Comparison of ENCODE assay signal across 8 cellular contexts in genomic region chr2:73214120-73215035, GRCh38. TPM values are rescaled to one million over a fixed set of nuclear protein-coding genes. Genes with fewer than 3 reads are reported as not detected.
A peak's percentile ranks its signal among the peaks of the same experiment; 100 is the strongest.
DNase-seq lines count a peak whose midpoint lies in the region; ATAC-seq and TF ChIP-seq lines count a peak whose summit lies in the region.

SMYD5 (plus strand) TSS chr2:73214245; CDS start chr2:73214267, 22 bp downstream.

- WGBS in mammary epithelial cell (ENCODE audit: low coverage, missing lambda C conversion rate): 4% methylated on average over 22 of the region's 64 CpGs

- peak within 1 kb of the TSS; percentile 96 for H3K27ac ChIP-seq in A673 (ENCODE audit: low read depth, low read length, poor library complexity, severe bottlenecking)
- H3K27ac ChIP-seq in WERI-Rb-1: peak within 1 kb of the TSS; percentile 77
- H3K27ac ChIP-seq in mammary epithelial cell (ENCODE audit: insufficient read depth, low read depth, low read length): peak within 1 kb of the TSS; percentile 66

- ATAC-seq in GM18858 (IDR thresholded peaks at IDR 0.05; ENCODE audit: unreplicated experiment): peak; percentile 76
- peak; percentile 90 for ATAC-seq in HG03066 (IDR thresholded peaks at IDR 0.05; ENCODE audit: low read depth, unreplicated experiment)

- dilution Hi-C loops in mammary epithelial cell (cut with HindIII; ENCODE audit: low sequenced_read_pairs): loop anchor here (5.0 kb wide), 1 partner anchor 227 kb away; no protein-coding TSS in a partner anchor

- no peaks in the 10 kb centered on the region for H4K20me1 ChIP-seq in mammary epithelial cell (ENCODE audit: insufficient read depth, low read length)

- in situ Hi-C loops in mammary epithelial cell (cut with MboI; ENCODE audit: low sequenced_read_pairs in 2 of 2): no loop called here

- no peak for TF ChIP-seq CTCF in A673 (conservative IDR thresholded peaks at IDR 0.05; ENCODE audit: low read depth, low read length)
- TF ChIP-seq CTCF in WERI-Rb-1 (IDR thresholded peaks at IDR 0.05; ENCODE audit: low read depth, low read length): no peak
- TF ChIP-seq CTCF in mammary epithelial cell (conservative IDR thresholded peaks at IDR 0.05 in 1 of 2, IDR thresholded peaks at IDR 0.05 in 1 of 2; ENCODE audit: extremely low read depth in 1 of 2, insufficient read depth in 1 of 2, low read depth in 1 of 2, low read length in 2 of 2): no peak

- H3K9ac ChIP-seq in mammary epithelial cell (ENCODE audit: insufficient read depth, low read length): peak within 1 kb of the TSS; percentile 79

- BruUV-seq in A673 (replicated peaks; lab: Mats Ljungman, UMichigan) (TSS peak; percentile 72), mammary epithelial cell (replicated peaks; lab: Mats Ljungman, UMichigan) (TSS peak; percentile 54)

- DNase-seq in A673 (ENCODE audit: low spot score): peak; percentile 92
- DNase-seq in NCI-H2227 (lab: John Stamatoyannopoulos, UW; ENCODE audit: unreplicated experiment): peak; percentile 91
- peak; percentile 90 for DNase-seq in WERI-Rb-1
- peak; percentile 64 for DNase-seq in mammary epithelial cell
- peak; percentile 80 for DNase-seq in iris pigment epithelial cell (ENCODE audit: low read depth)
- DNase-seq in stimulated activated CD4-positive, alpha-beta T cell treated with anti-CD3 and anti-CD28 coated beads, Interleukin-12 subunit alpha, Interleukin-12 subunit beta, amount 100 ng/mL, for 4 hours: peak; percentile 92

- peaks cover 50% of the 10 kb centered on the region for H3K79me2 ChIP-seq in mammary epithelial cell (ENCODE audit: insufficient read depth, low read length)

- POLR2A ChIA-PET in A673 (lab: Charles Lee; ENCODE audit: low non-redundant PET): no interaction called here

- H3K4me2 ChIP-seq in mammary epithelial cell (ENCODE audit: insufficient read depth, low read depth, low read length): peak within 1 kb of the TSS; percentile 82

- peak within 1 kb of the TSS; percentile 91 for H2AFZ ChIP-seq in mammary epithelial cell (ENCODE audit: low read depth, low read length)

- peaks cover 6% of the 10 kb centered on the region for H3K4me1 ChIP-seq in A673 (ENCODE audit: insufficient read depth, low read length, poor library complexity, severe bottlenecking)
- H3K4me1 ChIP-seq in mammary epithelial cell (ENCODE audit: insufficient read depth, low read length): peaks cover 20% of the 10 kb centered on the region

- H3K36me3 ChIP-seq in A673 (ENCODE audit: insufficient read depth, low read length, poor library complexity, severe bottlenecking): no peaks in the 10 kb centered on the region
- peaks cover 8% of the 10 kb centered on the region for H3K36me3 ChIP-seq in WERI-Rb-1
- no peaks in the 10 kb centered on the region for H3K36me3 ChIP-seq in mammary epithelial cell (ENCODE audit: insufficient read depth, low read length)

- no peaks in the 10 kb centered on the region for H3K9me3 ChIP-seq in A673 (ENCODE audit: low read depth, low read length, poor library complexity, severe bottlenecking)
- H3K9me3 ChIP-seq in WERI-Rb-1 (ENCODE audit: severe bottlenecking): no peaks in the 10 kb centered on the region
- H3K9me3 ChIP-seq in mammary epithelial cell (replicated peaks; ENCODE audit: insufficient read depth, low read length): no peaks in the 10 kb centered on the region

- H3K27me3 ChIP-seq in A673 (replicated peaks; ENCODE audit: insufficient read depth, low read depth, low read length, poor library complexity) (no peaks in the 10 kb centered on the region), WERI-Rb-1 (ENCODE audit: insufficient read depth, low read depth, severe bottlenecking) (no peaks in the 10 kb centered on the region), mammary epithelial cell (ENCODE audit: insufficient read depth, low read length) (no peaks in the 10 kb centered on the region)

- H3K4me3 ChIP-seq in A673 (ENCODE audit: low read depth, low read length, poor library complexity, severe bottlenecking) (peak within 1 kb of the TSS; percentile 84), WERI-Rb-1 (ENCODE audit: low read depth, low read length) (peak within 1 kb of the TSS; percentile 93), mammary epithelial cell (replicated peaks in 1 of 3; ENCODE audit: insufficient read depth in 1 of 3, low read depth in 2 of 3, low read length in 3 of 3) (peak within 1 kb of the TSS; percentile 79 to 94 (median 83))

- intact Hi-C loops in A673 (cut with micrococcal nuclease; ENCODE audit: unreplicated experiment) (no loop called here), mammary epithelial cell (cut with micrococcal nuclease) (no loop called here)

- CTCF ChIA-PET in A673 (lab: Charles Lee): no interaction called here
- CTCF ChIA-PET in mammary epithelial cell (lab: Charles Lee; ENCODE audit: low non-redundant PET): no interaction called here

RNA-seq across cellular contexts. Expression of gene SMYD5, which starts in this region (rescaled TPM):
- total RNA-seq in A673 (2021): 54.5 and 57.3 TPM in 2 replicates
- total RNA-seq in mammary epithelial cell: 10 to 100 TPM; 19.5 to 31.7 TPM
- 21.8 TPM for polyA plus RNA-seq in mammary epithelial cell
- 30.3 TPM for polyA minus RNA-seq in mammary epithelial cell

Comparison
In these comparisons a context has a peak if more than half of its experiments do, and no peak if none do; other contexts are left out.
1. Peak in every context shown above with its lines: DNase-seq, ATAC-seq, H3K4me3 ChIP-seq and H3K27ac ChIP-seq.